ENCODE assay signal across 8 cellular contexts in genomic region chr10:43137971-43138756, GRCh38. TPM values are rescaled to one million over a fixed set of nuclear protein-coding genes. Genes with fewer than 3 reads are reported as not detected.
A peak's percentile ranks its signal among the peaks of the same experiment; 100 is the strongest.
DNase-seq lines count a peak whose midpoint lies in the region; ATAC-seq and TF ChIP-seq lines count a peak whose summit lies in the region.

Gene CSGALNACT2, plus strand, starts transcription at chr10:43138445. Its CDS starts 16,705 bp downstream, at chr10:43155150.

- no peaks in the 10 kb centered on the region for H3K36me3 ChIP-seq in HAP-1 (replicated peaks)
- no peaks in the 10 kb centered on the region for H3K36me3 ChIP-seq in MM.1S (replicated peaks; ENCODE audit: insufficient read depth, low read length)
- H3K36me3 ChIP-seq in suprapubic skin, result no peaks in the 10 kb centered on the region

- peak within 1 kb of the TSS; percentile 84 for H3K27ac ChIP-seq in MM.1S (ENCODE audit: low read length)
- H3K27ac ChIP-seq in suprapubic skin, result peak within 1 kb of the TSS; percentile 91

- no peaks in the 10 kb centered on the region for H4K20me1 ChIP-seq in MM.1S (ENCODE audit: insufficient read depth, low read length)

- in situ Hi-C loops in HAP-1 (cut with MboI; ENCODE audit: low sequenced_read_pairs), result no loop called here

- DNase-seq in GDM1 (lab: John Stamatoyannopoulos, UW) (peak; percentile 69), HAP-1 (ENCODE audit: low spot score in 2 of 2) (peak; percentile 84 to 87), MM.1S (peak; percentile 91), glomerular endothelial cell (ENCODE audit: extremely low read depth, low read depth, low spot score) (no peak), occipital lobe (lab: John Stamatoyannopoulos, UW) (peak; percentile 76), suprapubic skin (ENCODE audit: low spot score in 2 of 2) (peak; percentile 85)
- peak; percentile 90 for DNase-seq in activated naive CD4-positive, alpha-beta T cell treated with anti-CD3 and anti-CD28 coated beads, Interleukin-2, amount 50 U/mL, for 16 hours

- H3K4me2 ChIP-seq in MM.1S (ENCODE audit: low read depth, low read length), result peak within 1 kb of the TSS; percentile 87

- peak; percentile 77 for ATAC-seq in SK-N-SH treated with all-trans-retinoic acid at 6 μM for 48 hours

- H3K79me2 ChIP-seq in MM.1S (ENCODE audit: low read length), result peaks cover 52% of the 10 kb centered on the region

- H3K9ac ChIP-seq in MM.1S (ENCODE audit: low read length), result peak within 1 kb of the TSS; percentile 86

- H3K4me1 ChIP-seq in HAP-1 (peaks cover 18% of the 10 kb centered on the region), MM.1S (ENCODE audit: low read length) (peaks cover 44% of the 10 kb centered on the region), suprapubic skin (peaks cover 36% of the 10 kb centered on the region)

- no peaks in the 10 kb centered on the region for H3K9me2 ChIP-seq in MM.1S (replicated peaks; ENCODE audit: insufficient read depth, low read length)

- TF ChIP-seq POLR2A in suprapubic skin (IDR thresholded peaks at IDR 0.05), result peak; percentile 52 to 91

- peaks cover 31% of the 10 kb centered on the region for H3F3A ChIP-seq in MM.1S (ENCODE audit: insufficient read depth, low read length)

- TF ChIP-seq CTCF in MM.1S (IDR thresholded peaks at IDR 0.05; ENCODE audit: low read length), result no peak
- no peak for TF ChIP-seq CTCF in suprapubic skin (IDR thresholded peaks at IDR 0.05)

- TF ChIP-seq EP300 in suprapubic skin (IDR thresholded peaks at IDR 0.05), result no peak

- peak within 1 kb of the TSS; percentile 89 for H2AFZ ChIP-seq in MM.1S (ENCODE audit: low read length)

- WGBS in suprapubic skin, result 0% methylated on average over 34 of the region's 95 CpGs

- H3K9me3 ChIP-seq in HAP-1, result no peaks in the 10 kb centered on the region
- H3K9me3 ChIP-seq in MM.1S (replicated peaks; ENCODE audit: insufficient read depth, low read length), result no peaks in the 10 kb centered on the region
- H3K9me3 ChIP-seq in suprapubic skin, result no peaks in the 10 kb centered on the region

- H3K27me3 ChIP-seq in HAP-1 (ENCODE audit: low read depth) (no peaks in the 10 kb centered on the region), MM.1S (replicated peaks; ENCODE audit: insufficient read depth, low read length) (no peaks in the 10 kb centered on the region), suprapubic skin (no peaks in the 10 kb centered on the region)

- H3K4me3 ChIP-seq in HAP-1 (peak within 1 kb of the TSS; percentile 66), MM.1S (ENCODE audit: low read length) (peak within 1 kb of the TSS; percentile 75), suprapubic skin (peak within 1 kb of the TSS; percentile 76)

TF ChIP-seq in SK-N-SH treated with all-trans-retinoic acid at 6 μM for 48 hours, 23 proteins besides CTCF, POLR2A, EP300 and RAD21:
- TF ChIP-seq ESRRG (CRISPR knock-in tag; IDR thresholded peaks at IDR 0.05), result no peak
- TF ChIP-seq TSHZ2 (CRISPR knock-in tag; IDR thresholded peaks at IDR 0.05), result peak; percentile 41; the same call in 1 of the 2 replicates
- no peak for TF ChIP-seq PPARA (CRISPR knock-in tag; IDR thresholded peaks at IDR 0.05; ENCODE audit: borderline replicate concordance)
- no peak for TF ChIP-seq PATZ1 (CRISPR knock-in tag; IDR thresholded peaks at IDR 0.05; ENCODE audit: borderline replicate concordance)

RNA-seq across cellular contexts. Expression of gene CSGALNACT2, which starts in this region (rescaled TPM):
- total RNA-seq in glomerular endothelial cell, result 19.4 and 28.6 TPM in 2 replicates
- total RNA-seq in occipital lobe, result 68.3 TPM
- 10 to 100 TPM; 10.1 to 15.5 (median 13.9) TPM for total RNA-seq in suprapubic skin
